ENCODE assay signal across 8 cellular contexts in the genomic region with DNA sequence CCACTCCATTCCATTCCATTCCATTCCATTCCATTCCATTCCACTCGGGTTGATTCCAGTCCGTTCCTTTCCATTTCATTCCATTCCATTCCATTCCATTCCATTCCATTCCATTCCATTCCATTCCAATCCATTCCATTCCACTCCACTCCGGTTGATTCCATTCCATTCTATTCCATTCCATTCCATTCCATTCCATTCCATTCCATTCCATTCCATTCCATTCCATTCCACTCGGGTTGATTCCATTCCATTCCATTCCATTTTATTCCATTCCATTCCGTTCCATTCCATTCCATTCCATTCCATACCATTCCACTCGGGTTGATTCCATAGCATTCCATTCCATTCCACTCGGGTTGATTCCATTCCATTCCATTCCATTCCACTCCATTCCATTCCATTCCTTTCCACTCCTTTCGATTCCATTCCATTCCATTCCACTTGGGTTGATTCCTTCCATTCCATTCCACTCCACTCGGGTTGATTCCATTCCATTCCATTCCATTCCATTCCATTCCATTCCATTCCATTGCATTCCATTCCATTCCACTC.
A peak's percentile ranks its signal among the peaks of the same experiment; 100 is the strongest.
DNase-seq lines count a peak whose midpoint lies in the region; ATAC-seq, FAIRE-seq and TF ChIP-seq lines count a peak whose summit lies in the region.
"Not testable (repeated sequence)": the region's sequence is repeated elsewhere in the genome, so short reads cannot be mapped to it uniquely, and the experiment has no call there.

No MANE protein-coding gene starts in this region.

- H3K4me2 ChIP-seq in HCT116 (ENCODE audit: low read length), result not testable (repeated sequence)

- H3K27ac Mint-ChIP-seq in CD4-positive, alpha-beta T cell, result not testable (repeated sequence)

- not testable (repeated sequence) for H3K9me2 ChIP-seq in HCT116 (ENCODE audit: insufficient read depth)

- H3K36me3 ChIP-seq in HCT116 (ENCODE audit: control insufficient read depth in 1 of 2, insufficient read depth in 2 of 2, low read length in 2 of 2); bronchial epithelial cell (ENCODE audit: control insufficient read depth, insufficient read depth, low read length); pancreas: not testable (repeated sequence)

- not testable (repeated sequence) for H3K4me3 Mint-ChIP-seq in CD4-positive, alpha-beta T cell

- TF ChIP-seq CTCF in CD4-positive, alpha-beta T cell (IDR thresholded peaks at IDR 0.05); HCT116 (IDR thresholded peaks at IDR 0.05 in 2 of 3, conservative IDR thresholded peaks at IDR 0.05 in 1 of 3; ENCODE audit: borderline replicate concordance in 1 of 3, insufficient read depth in 1 of 3, low read depth in 2 of 3, low read length in 2 of 3); bronchial epithelial cell (IDR thresholded peaks at IDR 0.05; ENCODE audit: insufficient read depth, low read length, severe bottlenecking); pancreas (IDR thresholded peaks at IDR 0.05): not testable (repeated sequence)

- WGBS in pancreas, 2 donors, result 48 to 63% methylated on average over 9 of the region's 9 CpGs

- CTCF ChIA-PET in CD4-positive, alpha-beta T cell (lab: Charles Lee); HCT116 (lab: Charles Lee): not testable (repeated sequence)

- RAD21 ChIA-PET in HCT116 (lab: Charles Lee; ENCODE audit: low non-redundant PET in 1 of 2, low total read pairs in 2 of 2, uncharacterized antibody in 2 of 2, unreplicated experiment in 2 of 2), result not testable (repeated sequence)

- TF ChIP-seq POLR2A in HCT116 (IDR thresholded peaks at IDR 0.05; ENCODE audit: borderline replicate concordance, extremely low read depth, insufficient read depth, insufficient read length), result not testable (repeated sequence)

- H3K9me3 Mint-ChIP-seq in CD4-positive, alpha-beta T cell, result peaks cover 64% of the 10 kb centered on the region

- H4K20me1 ChIP-seq in HCT116 (ENCODE audit: insufficient read depth), result not testable (repeated sequence)

- not testable (repeated sequence) for H3K79me2 ChIP-seq in HCT116 (ENCODE audit: insufficient read depth, low read length)

- not testable (repeated sequence) for H3K27me3 ChIP-seq in CD4-positive, alpha-beta T cell (ENCODE audit: control insufficient read depth, insufficient read depth, low read length); HCT116 (ENCODE audit: insufficient read depth, low read length); bronchial epithelial cell (ENCODE audit: control insufficient read depth, insufficient read depth, low read length); pancreas

- not testable (repeated sequence) for TF ChIP-seq RAD21 in HCT116 (IDR thresholded peaks at IDR 0.05; ENCODE audit: low read depth)

- H3K4me1 Mint-ChIP-seq in CD4-positive, alpha-beta T cell (ENCODE audit: low read depth), result not testable (repeated sequence)

- peaks cover 69% of the 10 kb centered on the region for H3K36me3 Mint-ChIP-seq in CD4-positive, alpha-beta T cell (ENCODE audit: low read depth)

- H3K9me3 ChIP-seq in CD4-positive, alpha-beta T cell (ENCODE audit: control insufficient read depth, low read length), result peaks cover 58% of the 10 kb centered on the region
- H3K9me3 ChIP-seq in HCT116 (ENCODE audit: control insufficient read depth in 1 of 2, insufficient read depth in 1 of 2, low read depth in 1 of 2, low read length in 2 of 2), result peaks cover 44 to 67% of the 10 kb centered on the region in 2 experiments; a peak in 3 of 4 replicates
- H3K9me3 ChIP-seq in pancreas, result not testable (repeated sequence)

- not testable (repeated sequence) for H2AFZ ChIP-seq in HCT116 (ENCODE audit: low read depth, low read length, poor library complexity, severe bottlenecking)

- FAIRE-seq in bronchial epithelial cell (lab: Jason Lieb, UNC); pancreas (lab: Jason Lieb, UNC): not testable (repeated sequence)

- DNase-seq in CD4-positive, alpha-beta T cell; HCT116 (ENCODE audit: low read depth, low spot score); left ventricle myocardium superior; pancreas: not testable (repeated sequence)
- DNase-seq in NAMALWA (ENCODE audit: low spot score) (peak; percentile 29), bronchial epithelial cell (ENCODE audit: low read depth) (peak; percentile 54)

- POLR2A ChIA-PET in CD4-positive, alpha-beta T cell (lab: Charles Lee); HCT116 (lab: Charles Lee): not testable (repeated sequence)

- not testable (repeated sequence) for H3K27me3 Mint-ChIP-seq in CD4-positive, alpha-beta T cell

- not testable (repeated sequence) for H3K27ac ChIP-seq in CD4-positive, alpha-beta T cell (ENCODE audit: low read depth, low read length); HCT116 (ENCODE audit: low read depth, low read length); pancreas

- BruUV-seq in HCT116 (replicated peaks; lab: Mats Ljungman, UMichigan), result not testable (repeated sequence)

- H3K9ac ChIP-seq in HCT116 (ENCODE audit: low read length), result not testable (repeated sequence)

- not testable (repeated sequence) for H3K4me1 ChIP-seq in HCT116 (ENCODE audit: control insufficient read depth in 1 of 2, insufficient read depth in 2 of 2, low read length in 2 of 2); pancreas

- not testable (repeated sequence) for H3K4me3 ChIP-seq in HCT116 (replicated peaks in 1 of 2; ENCODE audit: low read depth in 1 of 2, low read length in 2 of 2); bronchial epithelial cell (ENCODE audit: low read depth, low read length); pancreas

- ATAC-seq in CD4-positive, alpha-beta T cell (ENCODE audit: poor library complexity), result peak; percentile 27
- ATAC-seq in GM19395 (IDR thresholded peaks at IDR 0.05; ENCODE audit: unreplicated experiment) (peak; percentile 40), HCT116 (peak; percentile 39; the same call in 1 of the 2 replicates), HG03108 (IDR thresholded peaks at IDR 0.05; ENCODE audit: unreplicated experiment) (peak; percentile 26), left ventricle myocardium superior (peak; percentile 60), pancreas (peak; percentile 35 to 66 (median 53))

- intact Hi-C loops in CD4-positive, alpha-beta T cell (cut with DNase I, micrococcal nuclease); HCT116 (cut with micrococcal nuclease); left ventricle myocardium superior (cut with micrococcal nuclease): not testable (repeated sequence)
- intact Hi-C loops in pancreas (cut with DNase I), result loop anchor here in 1 of 3 donors (10.0 kb wide), 1 partner anchor 52 kb away; no protein-coding TSS in a partner anchor
